In the genomic region with DNA sequence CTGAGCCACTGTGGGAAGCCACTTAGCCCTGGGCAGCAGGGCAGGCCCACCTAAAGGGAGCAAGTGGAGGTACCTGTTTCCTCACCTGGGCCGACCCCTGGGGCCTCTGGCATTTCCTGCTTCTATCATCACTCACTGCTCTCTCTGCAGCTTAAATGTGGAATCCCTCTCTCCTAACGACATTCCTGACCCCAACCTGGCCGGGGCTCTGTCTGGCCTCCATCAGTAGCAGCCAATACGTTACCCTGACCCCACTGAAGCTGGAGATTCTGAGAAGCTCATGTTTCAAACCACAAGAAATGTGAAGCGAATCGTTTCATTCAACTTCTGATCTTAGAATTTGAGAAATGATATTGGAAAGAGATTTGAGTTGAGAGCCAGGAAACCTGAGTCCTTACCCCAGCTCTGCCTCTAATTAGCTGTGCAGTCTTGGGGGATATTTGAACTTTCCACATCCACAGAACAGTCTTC, we compare ENCODE assay signal across 15 cellular contexts. TPM values are rescaled to one million over a fixed set of nuclear protein-coding genes. Genes with fewer than 3 reads are reported as not detected.
DNase-seq lines count a peak whose midpoint lies in the region; ATAC-seq and TF ChIP-seq lines count a peak whose summit lies in the region.
"Had no signal": no experiment of that assay in that cellular context is flagged by ENCODE, and none has a peak within 500 bp of the region (broad histone marks: within the 10 kb centered on the region; RNA-seq: fewer than 3 reads in every experiment).

No MANE protein-coding gene starts in this region.

- no peaks in the 10 kb centered on the region for H3K9me3 ChIP-seq in HCT116 (ENCODE audit: control insufficient read depth in 1 of 2, insufficient read depth in 1 of 2, low read depth in 1 of 2, low read length in 2 of 2)

- POLR2A ChIA-PET in HCT116 (lab: Charles Lee), result no interaction called here

- CTCF ChIA-PET in HCT116 (lab: Charles Lee), result no interaction called here

- H3K27me3 ChIP-seq in HCT116 (ENCODE audit: insufficient read depth, low read length), result no peaks in the 10 kb centered on the region
- H3K27me3 ChIP-seq: SJSA1, tibial nerve had no signal

- H3K27me3 Mint-ChIP-seq in activated T-helper 17 cell treated with anti-CD3 and anti-CD28 coated beads, Interleukin-2, amount 50 U/mL, for 72 hours, result no peaks in the 10 kb centered on the region
- H3K27me3 Mint-ChIP-seq: activated CD4-positive, alpha-beta memory T cell treated with anti-CD3 and anti-CD28 coated beads, Interleukin-2, amount 10 ng/mL, durations not matched to agents 7 days and 5 days; CD8-positive, alpha-beta memory T cell; effector memory CD8-positive, alpha-beta T cell had no signal

- H3K27ac Mint-ChIP-seq in activated T-helper 17 cell treated with anti-CD3 and anti-CD28 coated beads, Interleukin-2, amount 50 U/mL, for 72 hours, result peak overlapping the region; percentile 55
- H3K27ac Mint-ChIP-seq: activated CD4-positive, alpha-beta memory T cell treated with anti-CD3 and anti-CD28 coated beads, Interleukin-2, amount 10 ng/mL, durations not matched to agents 7 days and 5 days; effector memory CD8-positive, alpha-beta T cell; natural killer cell had no signal

- H3K27ac ChIP-seq in HCT116 (ENCODE audit: low read depth, low read length), result no peak overlapping the region; the same call in 1 of the 2 replicates
- H3K27ac ChIP-seq: SJSA1 had no signal

- no peaks in the 10 kb centered on the region for H3K79me2 ChIP-seq in HCT116 (ENCODE audit: insufficient read depth, low read length)

- peak overlapping the region; percentile 20 for H3K4me2 ChIP-seq in HCT116 (ENCODE audit: low read length)

- H2AFZ ChIP-seq in HCT116 (ENCODE audit: low read depth, low read length, poor library complexity, severe bottlenecking), result no peak overlapping the region

- no peaks in the 10 kb centered on the region for H3K9me2 ChIP-seq in HCT116 (ENCODE audit: insufficient read depth)

- H3K4me1 Mint-ChIP-seq in activated T-helper 17 cell treated with anti-CD3 and anti-CD28 coated beads, Interleukin-2, amount 50 U/mL, for 72 hours, result peaks cover 5% of the 10 kb centered on the region
- H3K4me1 Mint-ChIP-seq: activated CD4-positive, alpha-beta memory T cell treated with anti-CD3 and anti-CD28 coated beads, Interleukin-2, amount 10 ng/mL, durations not matched to agents 7 days and 5 days; natural killer cell had no signal

- no peak overlapping the region for H3K4me3 Mint-ChIP-seq in activated T-helper 17 cell treated with anti-CD3 and anti-CD28 coated beads, Interleukin-2, amount 50 U/mL, for 72 hours
- H3K4me3 Mint-ChIP-seq: activated CD4-positive, alpha-beta memory T cell treated with anti-CD3 and anti-CD28 coated beads, Interleukin-2, amount 10 ng/mL, durations not matched to agents 7 days and 5 days; CD8-positive, alpha-beta memory T cell; effector memory CD8-positive, alpha-beta T cell; natural killer cell had no signal

- peaks cover 17% of the 10 kb centered on the region for H3K36me3 Mint-ChIP-seq in activated T-helper 17 cell treated with anti-CD3 and anti-CD28 coated beads, Interleukin-2, amount 50 U/mL, for 72 hours (ENCODE audit: low read depth)
- H3K36me3 Mint-ChIP-seq: natural killer cell had no signal

- no peaks in the 10 kb centered on the region for H3K36me3 ChIP-seq in HCT116 (ENCODE audit: control insufficient read depth in 1 of 2, insufficient read depth in 2 of 2, low read length in 2 of 2)
- H3K36me3 ChIP-seq: SJSA1 had no signal

- H4K20me1 ChIP-seq in HCT116 (ENCODE audit: insufficient read depth), result no peaks in the 10 kb centered on the region

- H3K9me3 Mint-ChIP-seq in activated T-helper 17 cell treated with anti-CD3 and anti-CD28 coated beads, Interleukin-2, amount 50 U/mL, for 72 hours, result peaks cover 10% of the 10 kb centered on the region
- H3K9me3 Mint-ChIP-seq: natural killer cell had no signal

- H3K4me3 ChIP-seq in HCT116 (replicated peaks in 1 of 2; ENCODE audit: low read depth in 1 of 2, low read length in 2 of 2), result no peak overlapping the region
- H3K4me3 ChIP-seq: SJSA1, tibial nerve had no signal

- intact Hi-C loops in HCT116 (cut with micrococcal nuclease), result no loop called here
- intact Hi-C loops in sciatic nerve (cut with DNase I), result no loop called here

- H3K4me1 ChIP-seq in HCT116 (ENCODE audit: control insufficient read depth in 1 of 2, insufficient read depth in 2 of 2, low read length in 2 of 2), result peaks cover 17% of the 10 kb centered on the region in 2 experiments
- H3K4me1 ChIP-seq: SJSA1 had no signal

- TF ChIP-seq RAD21 in HCT116 (IDR thresholded peaks at IDR 0.05; ENCODE audit: low read depth), result no peak

- no peak for TF ChIP-seq CTCF in HCT116 (IDR thresholded peaks at IDR 0.05 in 2 of 3, conservative IDR thresholded peaks at IDR 0.05 in 1 of 3; ENCODE audit: borderline replicate concordance in 1 of 3, insufficient read depth in 1 of 3, low read depth in 2 of 3, low read length in 2 of 3)

- no peak for TF ChIP-seq POLR2A in HCT116 (IDR thresholded peaks at IDR 0.05; ENCODE audit: borderline replicate concordance, extremely low read depth, insufficient read depth, insufficient read length)

- RAD21 ChIA-PET in HCT116 (lab: Charles Lee; ENCODE audit: low non-redundant PET in 1 of 2, low total read pairs in 2 of 2, uncharacterized antibody in 2 of 2, unreplicated experiment in 2 of 2), result no interaction called here

- ATAC-seq in HCT116 (no peak; the same call in 1 of the 2 replicates), sciatic nerve (peak; percentile 34), GM18502 (IDR thresholded peaks at IDR 0.05; ENCODE audit: poor library complexity, unreplicated experiment) (no peak)
- ATAC-seq in activated T-helper 17 cell treated with anti-CD3 and anti-CD28 coated beads, Interleukin-2, amount 50 U/mL, for 72 hours (replicated peaks), result no peak
- ATAC-seq: effector memory CD8-positive, alpha-beta T cell; left lobe of liver; natural killer cell had no signal

- DNase-seq in HCT116 (ENCODE audit: low read depth, low spot score) (no peak), iPS DF 4.7 (ENCODE audit: extremely low read depth, low spot score) (peak; percentile 62), sciatic nerve (ENCODE audit: low spot score) (no peak), C1 segment of cervical spinal cord (lab: John Stamatoyannopoulos, UW) (no peak)
- DNase-seq in activated CD8-positive, alpha-beta memory T cell treated with anti-CD3 and anti-CD28 coated beads, Interleukin-2, amount 50 U/mL, for 48 hours, result no peak
- DNase-seq: activated CD4-positive, alpha-beta memory T cell treated with anti-CD3 and anti-CD28 coated beads, Interleukin-2, amount 10 ng/mL, durations not matched to agents 7 days and 5 days; CD8-positive, alpha-beta memory T cell; effector memory CD8-positive, alpha-beta T cell; natural killer cell; stimulated activated CD8-positive, alpha-beta memory T cell treated with anti-CD3 and anti-CD28 coated beads, Interleukin-4, amount 100 ng/mL, for 48 hours had no signal

- BruUV-seq in HCT116 (replicated peaks; lab: Mats Ljungman, UMichigan), result no TSS peak

- no peak overlapping the region for H3K9ac ChIP-seq in HCT116 (ENCODE audit: low read length)

TF ChIP-seq in HCT116, 20 proteins besides CTCF, POLR2A, EP300 and RAD21:
- TF ChIP-seq EZH2 (IDR thresholded peaks at IDR 0.05) (no peak), ATF3 (IDR thresholded peaks at IDR 0.05) (no peak), SRF (IDR thresholded peaks at IDR 0.05; ENCODE audit: low read depth) (no peak), FOSL1 (IDR thresholded peaks at IDR 0.05; ENCODE audit: low read depth) (no peak), EZH2phosphoT487 (IDR thresholded peaks at IDR 0.05; ENCODE audit: borderline replicate concordance) (no peak), CBX3 (IDR thresholded peaks at IDR 0.05; ENCODE audit: low read depth) (no peak), CEBPB (IDR thresholded peaks at IDR 0.05; ENCODE audit: low read depth) (no peak), ELF1 (IDR thresholded peaks at IDR 0.05; ENCODE audit: borderline replicate concordance, low read depth) (no peak), TCF7L2 (IDR thresholded peaks at IDR 0.05; ENCODE audit: borderline replicate concordance, extremely low read depth, insufficient read depth, insufficient read length) (no peak), SIN3A (IDR thresholded peaks at IDR 0.05; ENCODE audit: low read depth) (no peak), ZNF274 (IDR thresholded peaks at IDR 0.05; ENCODE audit: low read depth, low read length) (no peak)
- TF ChIP-seq, protein P1, sequence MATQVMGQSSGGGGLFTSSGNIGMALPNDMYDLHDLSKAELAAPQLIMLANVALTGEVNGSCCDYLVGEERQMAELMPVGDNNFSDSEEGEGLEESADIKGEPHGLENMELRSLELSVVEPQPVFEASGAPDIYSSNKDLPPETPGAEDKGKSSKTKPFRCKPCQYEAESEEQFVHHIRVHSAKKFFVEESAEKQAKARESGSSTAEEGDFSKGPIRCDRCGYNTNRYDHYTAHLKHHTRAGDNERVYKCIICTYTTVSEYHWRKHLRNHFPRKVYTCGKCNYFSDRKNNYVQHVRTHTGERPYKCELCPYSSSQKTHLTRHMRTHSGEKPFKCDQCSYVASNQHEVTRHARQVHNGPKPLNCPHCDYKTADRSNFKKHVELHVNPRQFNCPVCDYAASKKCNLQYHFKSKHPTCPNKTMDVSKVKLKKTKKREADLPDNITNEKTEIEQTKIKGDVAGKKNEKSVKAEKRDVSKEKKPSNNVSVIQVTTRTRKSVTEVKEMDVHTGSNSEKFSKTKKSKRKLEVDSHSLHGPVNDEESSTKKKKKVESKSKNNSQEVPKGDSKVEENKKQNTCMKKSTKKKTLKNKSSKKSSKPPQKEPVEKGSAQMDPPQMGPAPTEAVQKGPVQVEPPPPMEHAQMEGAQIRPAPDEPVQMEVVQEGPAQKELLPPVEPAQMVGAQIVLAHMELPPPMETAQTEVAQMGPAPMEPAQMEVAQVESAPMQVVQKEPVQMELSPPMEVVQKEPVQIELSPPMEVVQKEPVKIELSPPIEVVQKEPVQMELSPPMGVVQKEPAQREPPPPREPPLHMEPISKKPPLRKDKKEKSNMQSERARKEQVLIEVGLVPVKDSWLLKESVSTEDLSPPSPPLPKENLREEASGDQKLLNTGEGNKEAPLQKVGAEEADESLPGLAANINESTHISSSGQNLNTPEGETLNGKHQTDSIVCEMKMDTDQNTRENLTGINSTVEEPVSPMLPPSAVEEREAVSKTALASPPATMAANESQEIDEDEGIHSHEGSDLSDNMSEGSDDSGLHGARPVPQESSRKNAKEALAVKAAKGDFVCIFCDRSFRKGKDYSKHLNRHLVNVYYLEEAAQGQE (IDR thresholded peaks at IDR 0.05; ENCODE audit: low read depth), result no peak

RNA-seq across cellular contexts. Expression of gene DOCK9, which starts 39.9 kb away (rescaled TPM):
- total RNA-seq in HCT116 (2021; ENCODE audit: unreplicated experiment) (58.8 TPM), sciatic nerve (204 TPM)
- 41.9 and 42.8 TPM in 2 replicates for polyA plus RNA-seq in HCT116 (2012)
- total RNA-seq in activated T-helper 17 cell treated with anti-CD3 and anti-CD28 coated beads, Interleukin-2, amount 50 U/mL, for 72 hours, result 10 to 100 TPM; 50.2 to 70.4 TPM
